ENCODE assay signal across 1 cellular context in genomic region chr13:40485611-40486517, GRCh38.
TF ChIP-seq lines count a peak whose summit lies in the region.

No MANE protein-coding gene starts in this region.

TF ChIP-seq in GM23338, 12 proteins besides CTCF, POLR2A, EP300 and RAD21 (continued from another document):
- TF ChIP-seq ZNF462 (CRISPR knock-in tag; IDR thresholded peaks at IDR 0.05) (no peak), JUNB (IDR thresholded peaks at IDR 0.05; ENCODE audit: unreplicated experiment) (no peak), CREB1 (CRISPR knock-in tag; IDR thresholded peaks at IDR 0.05; ENCODE audit: low read depth) (no peak)
